8 cellular contexts compared by ENCODE assay signal in the genomic region with DNA sequence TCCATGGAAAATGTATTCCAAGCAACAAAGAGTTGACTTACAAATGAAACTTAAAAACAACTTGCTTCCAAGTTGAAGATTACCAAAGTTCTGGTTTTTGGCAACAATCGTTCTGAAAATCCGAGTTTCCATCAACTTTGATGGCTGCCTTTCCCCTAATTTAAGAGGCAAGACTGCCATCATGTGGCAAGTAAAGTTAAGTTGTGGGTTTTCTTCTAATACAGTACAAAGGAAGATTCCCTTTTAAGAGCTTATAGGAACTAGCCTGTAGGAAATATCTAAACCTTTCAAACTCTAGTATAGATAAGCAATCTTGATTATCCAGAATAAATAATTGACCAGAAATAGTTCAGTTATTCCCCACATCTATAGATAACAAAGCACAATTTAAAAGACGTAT. TPM values are rescaled to one million over a fixed set of nuclear protein-coding genes. Genes with fewer than 3 reads are reported as not detected.
A peak's percentile ranks its signal among the peaks of the same experiment; 100 is the strongest.
DNase-seq lines count a peak whose midpoint lies in the region; ATAC-seq and TF ChIP-seq lines count a peak whose summit lies in the region.
"Not testable (repeated sequence)": the region's sequence is repeated elsewhere in the genome, so short reads cannot be mapped to it uniquely, and the experiment has no call there.

No MANE protein-coding gene starts in this region.

- POLR2A ChIA-PET in HEK293 (lab: Yijun Ruan, JAX): interaction anchor here (0.9 kb wide), 1 partner anchor 8 kb away, joined by 3 read pairs; no protein-coding TSS in a partner anchor
- POLR2A ChIA-PET in MCF 10A (lab: Yijun Ruan, JAX): interaction anchor here (0.8 to 1.2 kb wide), 2 partner anchors 8 to 72 kb away, joined by 3 read pairs; no protein-coding TSS in a partner anchor

- not testable (repeated sequence) for H3K4me1 Mint-ChIP-seq in MCF 10A (ENCODE audit: insufficient read depth, unreplicated experiment); nephron

- ATAC-seq in SK-N-SH treated with all-trans-retinoic acid at 6 μM for 48 hours (peak; percentile 89), Right ventricle myocardium inferior (peak; percentile 64)

- intact Hi-C loops in MCF 10A (cut with micrococcal nuclease): loop anchor here (2.0 to 10.0 kb wide), 2 partner anchors 77 to 291 kb away; no protein-coding TSS in a partner anchor
- intact Hi-C loops in Right ventricle myocardium inferior (cut with DNase I): loop anchor here (5.0 kb wide), 1 partner anchor 290 kb away; a partner anchor contains a TSS

- peaks cover 21% of the 10 kb centered on the region for H3K36me3 Mint-ChIP-seq in MCF 10A (ENCODE audit: insufficient read depth, unreplicated experiment)
- H3K36me3 Mint-ChIP-seq in nephron (ENCODE audit: low read depth): not testable (repeated sequence)

- H3K9me3 Mint-ChIP-seq in MCF 10A (ENCODE audit: unreplicated experiment); nephron: not testable (repeated sequence)

- not testable (repeated sequence) for H3K27ac ChIP-seq in 22Rv1; HEK293 (ENCODE audit: extremely low read depth, low read depth, low read length)

- not testable (repeated sequence) for BruUV-seq in MCF 10A (replicated peaks; lab: Mats Ljungman, UMichigan)

- H3K4me1 ChIP-seq in HEK293 (ENCODE audit: control insufficient read depth, insufficient read depth, low read length): not testable (repeated sequence)

- not testable (repeated sequence) for H3K9me3 ChIP-seq in HEK293 (ENCODE audit: control insufficient read depth, insufficient read depth, low read depth, low read length)

- TF ChIP-seq CTCF in 22Rv1 (IDR thresholded peaks at IDR 0.05): peak; percentile 52
- TF ChIP-seq CTCF in GM12865 (IDR thresholded peaks at IDR 0.05; ENCODE audit: insufficient read depth, low read depth, low read length, missing control alignments); HEK293 (tag by site-specific recombination; IDR thresholded peaks at IDR 0.05); NB4 (IDR thresholded peaks at IDR 0.05; ENCODE audit: low read depth, low read length): not testable (repeated sequence)
- TF ChIP-seq CTCF in MCF 10A (IDR thresholded peaks at IDR 0.05; ENCODE audit: unreplicated experiment): peak; percentile 43
- TF ChIP-seq CTCF in nephron (IDR thresholded peaks at IDR 0.05; ENCODE audit: unreplicated experiment in 3 of 3): peak; percentile 47 to 60 (median 49)

- CTCF ChIA-PET in HEK293 (lab: Yijun Ruan, JAX): interaction anchor here (0.6 to 3.3 kb wide), 7 partner anchors 201 to 712 kb away, joined by 3 to 23 read pairs (median 3); no protein-coding TSS in a partner anchor
- CTCF ChIA-PET in MCF 10A (lab: Yijun Ruan, JAX): interaction anchor here (0.6 to 2.2 kb wide), 6 partner anchors 78 to 348 kb away, joined by 3 to 7 read pairs (median 3); no protein-coding TSS in a partner anchor

- H3K4me3 ChIP-seq in GM12865 (ENCODE audit: low read depth, low read length); HEK293 (ENCODE audit: low read depth, low read length); NB4 (ENCODE audit: low read depth, low read length): not testable (repeated sequence)

- not testable (repeated sequence) for H3K27me3 Mint-ChIP-seq in MCF 10A (ENCODE audit: insufficient read depth, unreplicated experiment); nephron (ENCODE audit: low read depth)

- not testable (repeated sequence) for H3K36me3 ChIP-seq in HEK293 (ENCODE audit: control insufficient read depth in 2 of 2, insufficient read depth in 1 of 2, low read length in 2 of 2)

- not testable (repeated sequence) for H3K4me3 Mint-ChIP-seq in MCF 10A (ENCODE audit: unreplicated experiment); nephron

- DNase-seq in GM12865 (ENCODE audit: low read depth) (peak; percentile 10), NB4 (ENCODE audit: low read depth) (peak; percentile 20), MCF 10A (ENCODE audit: unreplicated experiment) (peak; percentile 36)
- DNase-seq in Right ventricle myocardium inferior (ENCODE audit: missing footprints): not testable (repeated sequence)

- H3K27ac Mint-ChIP-seq in MCF 10A (ENCODE audit: low read depth, unreplicated experiment); nephron: not testable (repeated sequence)

- not testable (repeated sequence) for TF ChIP-seq POLR2A in NB4 (IDR thresholded peaks at IDR 0.05; ENCODE audit: extremely low read depth, insufficient read length)

TF ChIP-seq in HEK293, 187 proteins besides CTCF, POLR2A, EP300 and RAD21:
- peak; percentile 64 for TF ChIP-seq ZNF654 (tag by site-specific recombination; IDR thresholded peaks at IDR 0.05; ENCODE audit: low read depth)

RNA-seq across cellular contexts. Expression of a gene that starts 9.0 kb away (rescaled TPM):
- total RNA-seq in MCF 10A (2022) (9.4 and 10.0 TPM in 2 replicates), Right ventricle myocardium inferior (3.4 TPM)
